8 cellular contexts compared by ENCODE assay signal in genomic region chr14:55344582-55345163, GRCh38.
DNase-seq lines count a peak whose midpoint lies in the region; ATAC-seq and TF ChIP-seq lines count a peak whose summit lies in the region.
"Not testable (repeated sequence)": the region's sequence is repeated elsewhere in the genome, so short reads cannot be mapped to it uniquely, and the experiment has no call there.

No MANE protein-coding gene starts in this region.

- TF ChIP-seq CTCF in PC-3 (conservative IDR thresholded peaks at IDR 0.05; ENCODE audit: low read depth, low read length); osteocyte (IDR thresholded peaks at IDR 0.05); type B pancreatic cell (conservative IDR thresholded peaks at IDR 0.05): not testable (repeated sequence)

- not testable (repeated sequence) for H4K20me1 ChIP-seq in PC-3 (ENCODE audit: low read length)

- H3K79me2 ChIP-seq in PC-3 (ENCODE audit: low read length): peaks cover 81% of the 10 kb centered on the region

- peaks cover 91% of the 10 kb centered on the region for H3K4me1 Mint-ChIP-seq in activated naive CD4-positive, alpha-beta T cell treated with anti-CD3 and anti-CD28 coated beads, Interleukin-2, amount 50 U/mL, for 24 hours
- H3K4me1 Mint-ChIP-seq in osteocyte (ENCODE audit: unreplicated experiment): not testable (repeated sequence)
- H3K4me1 Mint-ChIP-seq in type B pancreatic cell (ENCODE audit: unreplicated experiment): peaks cover 47% of the 10 kb centered on the region

- H3K4me3 ChIP-seq in PC-3 (ENCODE audit: low read length): not testable (repeated sequence)

- not testable (repeated sequence) for H2AFZ ChIP-seq in PC-3 (ENCODE audit: low read length)

- intact Hi-C loops in PC-3 (cut with micrococcal nuclease); left colon (cut with DNase I, micrococcal nuclease): not testable (repeated sequence)

- H3K36me3 ChIP-seq in PC-3 (ENCODE audit: low read depth, low read length): not testable (repeated sequence)

- peak; percentile 89 for ATAC-seq in PC-3
- peak; percentile 70 for ATAC-seq in left colon

- H3K27ac ChIP-seq in PC-3 (ENCODE audit: low read length): peak overlapping the region; percentile 20

- not testable (repeated sequence) for H3K27me3 Mint-ChIP-seq in activated naive CD4-positive, alpha-beta T cell treated with anti-CD3 and anti-CD28 coated beads, Interleukin-2, amount 50 U/mL, for 24 hours; osteocyte (ENCODE audit: unreplicated experiment); type B pancreatic cell

- DNase-seq in DMS153 (lab: John Stamatoyannopoulos, UW) (peak; percentile 42), NCI-H146 treated with DMSO at 0.1 percent for 48 hours (lab: John Stamatoyannopoulos, UW; ENCODE audit: unreplicated experiment) (peak; percentile 63), NCI-H510A (lab: John Stamatoyannopoulos, UW) (peak; percentile 30), PC-3 (peak; percentile 83), left colon (peak in 1 of 2 donors; percentile 63), osteocyte (ENCODE audit: extremely low spot score, unreplicated experiment) (peak; percentile 23)
- DNase-seq in type B pancreatic cell (ENCODE audit: extremely low spot score, unreplicated experiment): not testable (repeated sequence)

- not testable (repeated sequence) for H3F3A ChIP-seq in PC-3 (ENCODE audit: low read length, unreplicated experiment)

- peak overlapping the region; percentile 24 for H3K27ac Mint-ChIP-seq in activated naive CD4-positive, alpha-beta T cell treated with anti-CD3 and anti-CD28 coated beads, Interleukin-2, amount 50 U/mL, for 24 hours
- not testable (repeated sequence) for H3K27ac Mint-ChIP-seq in osteocyte (ENCODE audit: unreplicated experiment)
- peak overlapping the region; percentile 55 for H3K27ac Mint-ChIP-seq in type B pancreatic cell

- H3K27me3 ChIP-seq in PC-3 (ENCODE audit: low read length): not testable (repeated sequence)

- CTCF ChIA-PET in PC-3 (lab: Charles Lee): interaction anchor here (0.6 kb wide), 1 partner anchor 27 kb away, joined by 3 read pairs; no protein-coding TSS in a partner anchor

- H3K4me2 ChIP-seq in PC-3 (ENCODE audit: low read length): not testable (repeated sequence)

- H3K4me1 ChIP-seq in PC-3 (ENCODE audit: insufficient read depth, low read length): peaks cover 26% of the 10 kb centered on the region

- BruUV-seq in PC-3 (replicated peaks; lab: Mats Ljungman, UMichigan): not testable (repeated sequence)

- H3K9me3 ChIP-seq in PC-3 (ENCODE audit: low read length): not testable (repeated sequence)

- H3K36me3 Mint-ChIP-seq in activated naive CD4-positive, alpha-beta T cell treated with anti-CD3 and anti-CD28 coated beads, Interleukin-2, amount 50 U/mL, for 24 hours; osteocyte (ENCODE audit: unreplicated experiment); type B pancreatic cell: not testable (repeated sequence)

- H3K9ac ChIP-seq in PC-3 (ENCODE audit: low read length): not testable (repeated sequence)

- H3K4me3 Mint-ChIP-seq in activated naive CD4-positive, alpha-beta T cell treated with anti-CD3 and anti-CD28 coated beads, Interleukin-2, amount 50 U/mL, for 24 hours; osteocyte (ENCODE audit: unreplicated experiment); type B pancreatic cell: not testable (repeated sequence)

- H3K9me2 ChIP-seq in PC-3 (replicated peaks; ENCODE audit: low read length): not testable (repeated sequence)

- POLR2A ChIA-PET in PC-3 (lab: Charles Lee; ENCODE audit: unreplicated experiment): not testable (repeated sequence)

- H3K9me3 Mint-ChIP-seq in activated naive CD4-positive, alpha-beta T cell treated with anti-CD3 and anti-CD28 coated beads, Interleukin-2, amount 50 U/mL, for 24 hours; osteocyte (ENCODE audit: unreplicated experiment); type B pancreatic cell: not testable (repeated sequence)
